ENCODE assay signal across 1 cellular context in the genomic region with DNA sequence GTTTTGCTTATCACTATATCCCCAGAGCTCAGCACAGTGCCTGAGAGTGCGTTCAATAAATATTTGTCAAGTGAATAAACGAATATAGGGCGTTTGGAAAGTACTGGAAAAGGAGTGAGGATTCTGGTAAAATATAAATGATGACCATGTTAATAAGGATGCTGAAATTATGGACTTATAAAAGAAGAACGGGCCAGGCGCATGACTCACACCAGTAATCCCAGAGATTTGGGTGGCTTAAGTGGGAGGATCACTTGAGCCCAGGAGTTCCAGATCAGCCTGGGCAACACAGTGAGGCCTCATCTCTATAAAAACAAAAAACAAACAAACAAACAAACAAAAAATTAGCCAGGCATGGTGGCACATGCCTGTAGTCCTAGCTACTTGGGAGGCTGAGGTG.
TF ChIP-seq lines count a peak whose summit lies in the region.

No MANE protein-coding gene starts in this region.

TF ChIP-seq in WTC11, 78 proteins besides CTCF, POLR2A, EP300 and RAD21 (continued from another document):
- TF ChIP-seq, protein P1, sequence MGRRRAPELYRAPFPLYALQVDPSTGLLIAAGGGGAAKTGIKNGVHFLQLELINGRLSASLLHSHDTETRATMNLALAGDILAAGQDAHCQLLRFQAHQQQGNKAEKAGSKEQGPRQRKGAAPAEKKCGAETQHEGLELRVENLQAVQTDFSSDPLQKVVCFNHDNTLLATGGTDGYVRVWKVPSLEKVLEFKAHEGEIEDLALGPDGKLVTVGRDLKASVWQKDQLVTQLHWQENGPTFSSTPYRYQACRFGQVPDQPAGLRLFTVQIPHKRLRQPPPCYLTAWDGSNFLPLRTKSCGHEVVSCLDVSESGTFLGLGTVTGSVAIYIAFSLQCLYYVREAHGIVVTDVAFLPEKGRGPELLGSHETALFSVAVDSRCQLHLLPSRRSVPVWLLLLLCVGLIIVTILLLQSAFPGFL (CRISPR knock-in tag; IDR thresholded peaks at IDR 0.05; ENCODE audit: borderline replicate concordance): no peak
- TF ChIP-seq IRF2 (CRISPR knock-in tag; IDR thresholded peaks at IDR 0.05; ENCODE audit: borderline replicate concordance, low read depth): no peak
- no peak for TF ChIP-seq ZNF263 (CRISPR knock-in tag; IDR thresholded peaks at IDR 0.05; ENCODE audit: low read depth)
- no peak for TF ChIP-seq ZNF138 (CRISPR knock-in tag; conservative IDR thresholded peaks at IDR 0.05)
- no peak for TF ChIP-seq CREB1 (CRISPR knock-in tag; IDR thresholded peaks at IDR 0.05)
- no peak for TF ChIP-seq SOX15 (CRISPR knock-in tag; IDR thresholded peaks at IDR 0.05)
